Comparison of ENCODE assay signal across 1 cellular context in the genomic region with DNA sequence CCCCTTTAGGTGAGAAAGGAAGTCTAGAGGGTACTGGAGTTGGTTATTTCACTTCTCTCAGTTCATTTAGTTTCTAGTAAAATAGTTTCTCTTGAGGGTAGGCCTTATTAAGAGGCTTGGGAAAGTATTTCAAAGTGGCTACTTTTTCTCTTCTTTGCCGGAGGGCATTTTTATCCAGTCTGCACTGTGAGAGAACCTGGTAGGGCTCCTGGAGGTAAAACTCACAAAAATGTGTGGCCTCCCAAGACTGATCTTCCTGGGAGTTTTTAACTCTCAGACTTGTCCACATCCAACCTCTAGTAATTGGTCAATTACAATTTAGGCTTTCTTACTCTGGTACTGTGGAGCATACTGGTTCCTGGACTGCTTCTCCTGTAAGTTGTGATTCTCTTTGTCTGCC.
A peak's percentile ranks its signal among the peaks of the same experiment; 100 is the strongest.
TF ChIP-seq lines count a peak whose summit lies in the region.

No MANE protein-coding gene starts in this region.

TF ChIP-seq in GM12878, 131 proteins besides CTCF, POLR2A, EP300 and RAD21:
- TF ChIP-seq MTA2 (IDR thresholded peaks at IDR 0.05; ENCODE audit: low read depth) (peak; percentile 10; the same call in 1 of the 2 replicates), BCL11A (IDR thresholded peaks at IDR 0.05; ENCODE audit: low read depth, low read length) (no peak)
TF ChIP-seq in GM12878: peak in this region for 1.
